ENCODE assay signal across 15 cellular contexts in the genomic region with DNA sequence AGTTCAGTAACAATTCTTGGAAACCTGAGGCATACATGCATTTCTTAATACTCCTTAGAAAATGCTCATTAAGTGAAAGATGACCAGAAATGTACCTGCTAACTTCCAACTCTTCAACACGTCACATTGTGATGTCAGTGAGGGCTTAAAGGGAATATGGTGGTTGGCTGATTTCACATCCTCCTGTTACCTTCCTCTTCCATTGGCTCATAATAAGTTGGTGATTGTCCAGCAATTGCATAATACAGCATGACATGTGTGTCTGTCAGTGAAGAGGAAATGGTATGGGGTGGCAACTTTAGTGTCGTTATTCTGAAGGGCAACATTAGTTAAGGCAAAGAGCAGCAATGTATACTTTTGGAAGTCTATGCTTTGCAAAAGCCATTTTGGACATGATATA. TPM values are rescaled to one million over a fixed set of nuclear protein-coding genes. Genes with fewer than 3 reads are reported as not detected.
DNase-seq lines count a peak whose midpoint lies in the region; ATAC-seq and TF ChIP-seq lines count a peak whose summit lies in the region.
"Had no signal": no experiment of that assay in that cellular context is flagged by ENCODE, and none has a peak within 500 bp of the region (broad histone marks: within the 10 kb centered on the region; RNA-seq: fewer than 3 reads in every experiment).

No MANE protein-coding gene starts in this region.

- peaks cover 0 to 24% (median 0%) of the 10 kb centered on the region in 3 donors for H3K4me1 ChIP-seq in gastroesophageal sphincter
- H3K4me1 ChIP-seq in colonic mucosa = no peaks in the 10 kb centered on the region

- TF ChIP-seq CTCF in HL-60 (IDR thresholded peaks at IDR 0.05; ENCODE audit: insufficient read depth, low read length) (no peak), gastroesophageal sphincter (IDR thresholded peaks at IDR 0.05) (no peak), colonic mucosa (IDR thresholded peaks at IDR 0.05) (no peak)

- H3K9me3 ChIP-seq in gastroesophageal sphincter (no peaks in the 10 kb centered on the region), colonic mucosa (no peaks in the 10 kb centered on the region)
- H3K9me3 ChIP-seq: pancreas had no signal

- H3K4me3 ChIP-seq in HL-60 (replicated peaks; ENCODE audit: insufficient read depth, low read length) = no peak overlapping the region
- no peak overlapping the region for H3K4me3 ChIP-seq in gastroesophageal sphincter
- H3K4me3 ChIP-seq in colonic mucosa = no peak overlapping the region
- H3K4me3 ChIP-seq: pancreas had no signal

- no peaks in the 10 kb centered on the region for H3K36me3 ChIP-seq in gastroesophageal sphincter
- no peaks in the 10 kb centered on the region for H3K36me3 ChIP-seq in colonic mucosa
- H3K36me3 ChIP-seq: pancreas had no signal

- intact Hi-C loops in colonic mucosa (cut with DNase I) = no loop called here

- 50 to 55% methylated on average over 2 of the region's 2 CpGs for WGBS in gastroesophageal sphincter (ENCODE audit: low coverage in 1 of 2), 2 donors

- H3K27ac ChIP-seq in HL-60 (replicated peaks) (peak overlapping the region; percentile 39), gastroesophageal sphincter (no peak overlapping the region), colonic mucosa (no peak overlapping the region)
- H3K27ac ChIP-seq: pancreas had no signal

- no peak overlapping the region for H3K9ac ChIP-seq in colonic mucosa (ENCODE audit: low read depth in 2 of 2, low read length in 2 of 2)

- peak; percentile 31 for ATAC-seq in gastroesophageal sphincter
- ATAC-seq: HCT116 had no signal

- DNase-seq in AML-193 (lab: John Stamatoyannopoulos, UW) = peak; percentile 44 to 47
- peak; percentile 82 to 87 for DNase-seq in HL-60 (ENCODE audit: low read depth in 1 of 2, low spot score in 1 of 2)
- peak; percentile 3 for DNase-seq in RKO (ENCODE audit: low spot score)
- no peak for DNase-seq in T-helper 9 cell
- DNase-seq in NCI-H774 (lab: John Stamatoyannopoulos, UW) = no peak
- DNase-seq in HT-29 (ENCODE audit: low spot score) = no peak
- no peak for DNase-seq in colonic mucosa
- DNase-seq: activated CD8-positive, alpha-beta memory T cell treated with anti-CD3 and anti-CD28 coated beads for 24 hours; activated effector memory CD4-positive, alpha-beta T cell treated with Interleukin-2 at 50 U/mL for 16 hours; NCI-H1930; NCI-H748 treated with DMSO at 0.1 percent for 48 hours; pancreas had no signal

- TF ChIP-seq POLR2A in gastroesophageal sphincter (IDR thresholded peaks at IDR 0.05) = no peak

- no peak for TF ChIP-seq EP300 in gastroesophageal sphincter (IDR thresholded peaks at IDR 0.05)

- H3K27me3 ChIP-seq in HL-60 (ENCODE audit: insufficient read depth, poor library complexity, severe bottlenecking) = no peaks in the 10 kb centered on the region
- H3K27me3 ChIP-seq in gastroesophageal sphincter = no peaks in the 10 kb centered on the region
- no peaks in the 10 kb centered on the region for H3K27me3 ChIP-seq in colonic mucosa
- H3K27me3 ChIP-seq: pancreas had no signal

RNA-seq across cellular contexts. Expression of a gene that starts 26.0 kb away (rescaled TPM):
- total RNA-seq in gastroesophageal sphincter (10 to 100 TPM in 1 of 4 donors, 1 to 10 TPM in 3; 5.0 to 33.0 (median 6.8) TPM), colonic mucosa (1 to 10 TPM; 2.6 to 5.1 TPM)
- total RNA-seq in HT-29 (2014; rRNA removed; shearing (Covaris generic)) = not detected in 2 replicates
- total RNA-seq: SK-MEL-5 had no signal

Comparison
In these comparisons a context has a peak if more than half of its experiments do, and no peak if none do; other contexts are left out.
1. DNase-seq: peak in AML-193 (2 of 2), HL-60 (2 of 2) and RKO (single experiment); none in T-helper 9 cell (single experiment), NCI-H774 (single experiment), HT-29 (single experiment) and colonic mucosa (single experiment).